ENCODE assay signal across 9 cellular contexts in the genomic region with DNA sequence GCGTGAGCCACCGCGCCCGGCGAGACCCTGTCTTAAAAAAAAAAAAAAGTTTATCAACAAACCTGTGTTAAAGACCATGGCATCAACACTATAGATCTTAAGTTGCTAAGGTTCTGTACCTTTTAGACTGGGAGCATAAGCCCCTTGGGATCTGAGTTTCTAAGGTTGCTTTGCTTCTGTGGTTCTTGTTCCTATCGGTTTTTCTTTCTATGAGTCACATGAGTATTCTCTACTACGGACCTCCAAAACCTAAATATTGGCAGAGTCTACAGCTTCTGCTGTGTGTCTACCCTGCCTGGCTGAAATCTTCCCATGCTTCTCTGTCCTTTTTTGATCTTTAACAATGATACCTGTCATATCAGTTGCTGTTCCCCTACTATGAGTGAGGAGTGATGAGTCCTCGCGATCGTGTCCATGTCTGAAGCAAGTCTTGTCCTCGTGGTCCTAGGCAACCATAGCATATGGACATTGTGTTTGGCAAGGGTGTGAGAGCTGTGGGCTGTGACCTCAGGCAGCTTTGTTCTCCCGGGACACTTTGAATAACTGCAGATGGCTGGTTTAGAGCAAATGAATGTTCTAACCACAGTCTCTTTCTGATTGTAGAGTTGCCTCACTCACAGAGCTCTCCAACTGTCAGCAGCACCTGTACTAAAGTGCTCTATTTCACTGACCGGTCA. TPM values are rescaled to one million over a fixed set of nuclear protein-coding genes. Genes with fewer than 3 reads are reported as not detected.
DNase-seq lines count a peak whose midpoint lies in the region; ATAC-seq and TF ChIP-seq lines count a peak whose summit lies in the region.
"Had no signal": no experiment of that assay in that cellular context is flagged by ENCODE, and none has a peak within 500 bp of the region (broad histone marks: within the 10 kb centered on the region; RNA-seq: fewer than 3 reads in every experiment).

No MANE protein-coding gene starts in this region.

- no peaks in the 10 kb centered on the region for H4K20me1 ChIP-seq in OCI-LY7 (ENCODE audit: insufficient read depth, low read length)

- H3K9me2 ChIP-seq in OCI-LY7 (ENCODE audit: insufficient read depth, low read length): no peaks in the 10 kb centered on the region

- H3K36me3 Mint-ChIP-seq in glutamatergic neuron (ENCODE audit: unreplicated experiment) (no peaks in the 10 kb centered on the region), mesothelial cell of epicardium (peaks cover 17% of the 10 kb centered on the region)

- H3K27me3 Mint-ChIP-seq in glutamatergic neuron (ENCODE audit: unreplicated experiment) (no peaks in the 10 kb centered on the region), mesothelial cell of epicardium (ENCODE audit: low read depth) (no peaks in the 10 kb centered on the region)

- CTCF ChIA-PET in OCI-LY7 (lab: Charles Lee; ENCODE audit: unreplicated experiment): interaction anchor here (1.0 kb wide), 1 partner anchor 22 kb away, joined by 3 read pairs; no protein-coding TSS in a partner anchor

- POLR2A ChIA-PET in OCI-LY7 (lab: Charles Lee): interaction anchor here (0.9 to 1.1 kb wide), 2 partner anchors 11 to 14 kb away, joined by 4 read pairs; no protein-coding TSS in a partner anchor

- H3K4me3 Mint-ChIP-seq in glutamatergic neuron (ENCODE audit: unreplicated experiment): peak overlapping the region; percentile 22
- no peak overlapping the region for H3K4me3 Mint-ChIP-seq in mesothelial cell of epicardium
- H3K4me3 Mint-ChIP-seq: T-helper 1 cell treated with Interleukin-12 subunit alpha and Interleukin-12 subunit beta and Interleukin-4 antibody, amounts not matched to agents 30 μg/mL and 1 μg/mL, for 36 hours had no signal

- H3K4me2 ChIP-seq in OCI-LY7 (ENCODE audit: low read length): no peak overlapping the region

- no peaks in the 10 kb centered on the region for H3K27me3 ChIP-seq in GM06990 (replicated peaks; ENCODE audit: control insufficient read depth, insufficient read depth, low read length)

- H2AFZ ChIP-seq in OCI-LY7 (ENCODE audit: low read length): no peak overlapping the region

- H3K4me1 Mint-ChIP-seq in glutamatergic neuron (ENCODE audit: low read depth, unreplicated experiment): peaks cover 10% of the 10 kb centered on the region
- H3K4me1 Mint-ChIP-seq in mesothelial cell of epicardium: no peaks in the 10 kb centered on the region

- H3K27ac ChIP-seq in OCI-LY7 (ENCODE audit: low read depth, low read length, poor library complexity, severe bottlenecking): no peak overlapping the region

- ATAC-seq in GM21447 (IDR thresholded peaks at IDR 0.05; ENCODE audit: unreplicated experiment) (peak; percentile 83), HG03565 (IDR thresholded peaks at IDR 0.05; ENCODE audit: unreplicated experiment) (peak; percentile 76)

- H3K36me3 ChIP-seq in GM06990 (ENCODE audit: control insufficient read depth, insufficient read depth, low read length) (no peaks in the 10 kb centered on the region), OCI-LY7 (ENCODE audit: insufficient read depth, low read length) (peaks cover 3% of the 10 kb centered on the region; the same call in 1 of the 2 replicates)

- H3K9me3 Mint-ChIP-seq in glutamatergic neuron (ENCODE audit: unreplicated experiment): no peaks in the 10 kb centered on the region
- H3K9me3 Mint-ChIP-seq in mesothelial cell of epicardium: no peaks in the 10 kb centered on the region
- H3K9me3 Mint-ChIP-seq: T-helper 1 cell treated with Interleukin-12 subunit alpha and Interleukin-12 subunit beta and Interleukin-4 antibody, amounts not matched to agents 30 μg/mL and 1 μg/mL, for 36 hours had no signal

- no TSS peak for BruUV-seq in OCI-LY7 (replicated peaks; lab: Mats Ljungman, UMichigan)

- no peaks in the 10 kb centered on the region for H3K9me3 ChIP-seq in OCI-LY7 (ENCODE audit: low read length)

- intact Hi-C loops in OCI-LY7 (cut with micrococcal nuclease; ENCODE audit: unreplicated experiment): no loop called here

- H3K27ac Mint-ChIP-seq in glutamatergic neuron (ENCODE audit: unreplicated experiment): peak overlapping the region; percentile 82
- H3K27ac Mint-ChIP-seq in mesothelial cell of epicardium: no peak overlapping the region
- H3K27ac Mint-ChIP-seq: T-helper 1 cell treated with Interleukin-12 subunit alpha and Interleukin-12 subunit beta and Interleukin-4 antibody, amounts not matched to agents 30 μg/mL and 1 μg/mL, for 36 hours had no signal

- DNase-seq in GM06990 (ENCODE audit: extremely low read depth, insufficient read length) (peak; percentile 37), glutamatergic neuron (no peak), superior temporal gyrus (ENCODE audit: extremely low spot score) (no peak), OCI-LY7 (ENCODE audit: low spot score) (no peak), KG1 (lab: John Stamatoyannopoulos, UW) (no peak), mesothelial cell of epicardium (ENCODE audit: low spot score in 2 of 2, unreplicated experiment in 2 of 2) (no peak)

- peak overlapping the region; percentile 52 for H3K4me3 ChIP-seq in GM06990 (replicated peaks; ENCODE audit: low read depth, low read length)
- H3K4me3 ChIP-seq in OCI-LY7 (ENCODE audit: low read depth, low read length, poor library complexity, severe bottlenecking): no peak overlapping the region

- H3K4me1 ChIP-seq in OCI-LY7 (ENCODE audit: insufficient read depth, low read length, poor library complexity, severe bottlenecking): no peaks in the 10 kb centered on the region

- H3K79me2 ChIP-seq in OCI-LY7 (ENCODE audit: insufficient read depth, low read depth, low read length): no peaks in the 10 kb centered on the region

- no peak for TF ChIP-seq CTCF in GM06990 (IDR thresholded peaks at IDR 0.05; ENCODE audit: insufficient read depth, low read length, poor library complexity, severe bottlenecking)
- TF ChIP-seq CTCF in glutamatergic neuron (IDR thresholded peaks at IDR 0.05; ENCODE audit: partially characterized antibody, unreplicated experiment): no peak
- no peak for TF ChIP-seq CTCF in OCI-LY7 (conservative IDR thresholded peaks at IDR 0.05; ENCODE audit: low read length)
- no peak for TF ChIP-seq CTCF in mesothelial cell of epicardium (IDR thresholded peaks at IDR 0.05; ENCODE audit: unreplicated experiment)

RNA-seq across cellular contexts. Expression of gene DLAT, which starts 9.0 kb away (rescaled TPM):
- 55.0 TPM for total RNA-seq in glutamatergic neuron (ENCODE audit: unreplicated experiment)
- total RNA-seq in OCI-LY7 (2014; rRNA removed; shearing (Covaris generic)): 34.5 and 42.0 TPM in 2 replicates
- 46.0 and 54.1 TPM in 2 replicates for total RNA-seq in OCI-LY7 (2022)
- total RNA-seq in mesothelial cell of epicardium: 23.8 to 26.5 TPM (median 25.0 TPM) in 3 replicates

RNA-seq across cellular contexts. Expression of gene PIH1D2, which starts 57.6 kb away (rescaled TPM):
- total RNA-seq in glutamatergic neuron (ENCODE audit: unreplicated experiment) (1.4 TPM), OCI-LY7 (2022) (0.61 and 2.6 TPM in 2 replicates), mesothelial cell of epicardium (1.2 to 1.9 TPM (median 1.3 TPM) in 3 replicates)
- 0.95 and 1.3 TPM in 2 replicates for total RNA-seq in OCI-LY7 (2014; rRNA removed; shearing (Covaris generic))

RNA-seq across cellular contexts. Expression of gene NKAPD1, which starts 57.9 kb away (rescaled TPM):
- total RNA-seq in glutamatergic neuron (ENCODE audit: unreplicated experiment) (22.3 TPM), OCI-LY7 (2022) (30.7 and 31.1 TPM in 2 replicates), mesothelial cell of epicardium (23.3 to 28.0 TPM (median 26.3 TPM) in 3 replicates)
- 21.3 and 39.6 TPM in 2 replicates for total RNA-seq in OCI-LY7 (2014; rRNA removed; shearing (Covaris generic))
